In the genomic region with DNA sequence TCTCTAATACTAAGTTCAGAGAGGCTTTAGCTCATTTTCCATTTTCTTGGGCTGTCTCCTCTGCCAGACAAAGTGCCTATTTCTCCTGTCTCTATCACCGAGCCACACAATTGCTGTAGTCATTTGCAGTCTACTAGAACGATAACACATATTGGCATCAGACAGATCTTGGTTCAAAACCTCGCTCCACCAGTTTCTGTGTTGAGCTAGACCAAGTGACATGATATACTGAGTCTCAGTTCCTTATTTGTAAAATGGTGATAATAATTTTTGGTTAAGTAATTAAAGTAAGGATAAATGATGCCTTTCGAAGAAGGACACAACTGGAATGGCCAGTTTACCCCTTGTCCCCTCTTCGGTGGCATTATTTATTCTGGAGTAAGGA, we compare ENCODE assay signal across 8 cellular contexts. TPM values are rescaled to one million over a fixed set of nuclear protein-coding genes. Genes with fewer than 3 reads are reported as not detected.
DNase-seq lines count a peak whose midpoint lies in the region; ATAC-seq, FAIRE-seq and TF ChIP-seq lines count a peak whose summit lies in the region.

No MANE protein-coding gene starts in this region.

- H3K4me3 ChIP-seq in lung: no peak overlapping the region

- H3K27ac ChIP-seq in lung (ENCODE audit: low read depth in 1 of 2, low read length in 1 of 2): peak overlapping the region; percentile 65 to 98

- H3K4me1 Mint-ChIP-seq in WTC11: peaks cover 81% of the 10 kb centered on the region

- no peak for FAIRE-seq in GM19239 (lab: Jason Lieb, UNC)

- DNase-seq in WTC11 (ENCODE audit: low spot score) (no peak), lung (ENCODE audit: low spot score) (no peak), NCI-H2227 treated with DMSO at 0.1 percent for 48 hours (lab: John Stamatoyannopoulos, UW) (no peak), GM19239 (ENCODE audit: insufficient read length, low spot score) (no peak), cortex of kidney (lab: John Stamatoyannopoulos, UW) (no peak)
- no peak for DNase-seq in stimulated activated CD4-positive, alpha-beta T cell treated with anti-CD3 and anti-CD28 coated beads, Interleukin-4, amount 100 ng/mL, for 24 hours

- WGBS in lung, 2 donors: 72 to 74% methylated on average over 5 of the region's 5 CpGs

- no peaks in the 10 kb centered on the region for H3K36me3 Mint-ChIP-seq in WTC11

- H3K9me3 Mint-ChIP-seq in WTC11: no peaks in the 10 kb centered on the region; the same call in 1 of the 2 replicates

- no peaks in the 10 kb centered on the region for H3K27me3 ChIP-seq in lung (ENCODE audit: control insufficient read depth, insufficient read depth)

- H3K27ac Mint-ChIP-seq in WTC11: peak overlapping the region; percentile 92

- POLR2A ChIA-PET in WTC11 (lab: Charles Lee): interaction anchor here (1.1 kb wide), 1 partner anchor 16 kb away, joined by 3 read pairs; no protein-coding TSS in a partner anchor

- CTCF ChIA-PET in WTC11 (lab: Charles Lee): interaction anchor here (1.2 to 3.5 kb wide), 3 partner anchors 20 to 108 kb away, joined by 5 to 30 read pairs (median 9); no protein-coding TSS in a partner anchor

- peaks cover 6 to 12% of the 10 kb centered on the region in 2 donors for H3K4me1 ChIP-seq in lung (ENCODE audit: control insufficient read depth in 2 of 2, insufficient read depth in 2 of 2, low read length in 2 of 2)

- TF ChIP-seq CTCF in WTC11 (IDR thresholded peaks at IDR 0.05) (no peak), lung (IDR thresholded peaks at IDR 0.05; ENCODE audit: control extremely low read depth, extremely low read depth) (no peak)

- H3K36me3 ChIP-seq in lung (ENCODE audit: control insufficient read depth in 2 of 2, insufficient read depth in 2 of 2, low read length in 2 of 2): no peaks in the 10 kb centered on the region

- H3K9me3 ChIP-seq in lung (ENCODE audit: control insufficient read depth in 2 of 2, insufficient read depth in 1 of 2, low read length in 1 of 2): no peaks in the 10 kb centered on the region

- H3K4me3 Mint-ChIP-seq in WTC11: peak overlapping the region; percentile 92

- ATAC-seq in GM19328 (IDR thresholded peaks at IDR 0.05; ENCODE audit: unreplicated experiment) (peak; percentile 13), HG02938 (IDR thresholded peaks at IDR 0.05; ENCODE audit: unreplicated experiment) (peak; percentile 19), WTC11 (no peak), lung (ENCODE audit: insufficient read depth, low FRiP score) (no peak)

- H3K27me3 Mint-ChIP-seq in WTC11 (ENCODE audit: low read depth): 0 out of 2 replicates have a peak, but pooled peaks cover 3% of the 10 kb centered on the region

TF ChIP-seq in WTC11, 78 proteins besides CTCF, POLR2A, EP300 and RAD21:
- TF ChIP-seq ATF1 (CRISPR knock-in tag; IDR thresholded peaks at IDR 0.05): no peak
- TF ChIP-seq, protein P1, sequence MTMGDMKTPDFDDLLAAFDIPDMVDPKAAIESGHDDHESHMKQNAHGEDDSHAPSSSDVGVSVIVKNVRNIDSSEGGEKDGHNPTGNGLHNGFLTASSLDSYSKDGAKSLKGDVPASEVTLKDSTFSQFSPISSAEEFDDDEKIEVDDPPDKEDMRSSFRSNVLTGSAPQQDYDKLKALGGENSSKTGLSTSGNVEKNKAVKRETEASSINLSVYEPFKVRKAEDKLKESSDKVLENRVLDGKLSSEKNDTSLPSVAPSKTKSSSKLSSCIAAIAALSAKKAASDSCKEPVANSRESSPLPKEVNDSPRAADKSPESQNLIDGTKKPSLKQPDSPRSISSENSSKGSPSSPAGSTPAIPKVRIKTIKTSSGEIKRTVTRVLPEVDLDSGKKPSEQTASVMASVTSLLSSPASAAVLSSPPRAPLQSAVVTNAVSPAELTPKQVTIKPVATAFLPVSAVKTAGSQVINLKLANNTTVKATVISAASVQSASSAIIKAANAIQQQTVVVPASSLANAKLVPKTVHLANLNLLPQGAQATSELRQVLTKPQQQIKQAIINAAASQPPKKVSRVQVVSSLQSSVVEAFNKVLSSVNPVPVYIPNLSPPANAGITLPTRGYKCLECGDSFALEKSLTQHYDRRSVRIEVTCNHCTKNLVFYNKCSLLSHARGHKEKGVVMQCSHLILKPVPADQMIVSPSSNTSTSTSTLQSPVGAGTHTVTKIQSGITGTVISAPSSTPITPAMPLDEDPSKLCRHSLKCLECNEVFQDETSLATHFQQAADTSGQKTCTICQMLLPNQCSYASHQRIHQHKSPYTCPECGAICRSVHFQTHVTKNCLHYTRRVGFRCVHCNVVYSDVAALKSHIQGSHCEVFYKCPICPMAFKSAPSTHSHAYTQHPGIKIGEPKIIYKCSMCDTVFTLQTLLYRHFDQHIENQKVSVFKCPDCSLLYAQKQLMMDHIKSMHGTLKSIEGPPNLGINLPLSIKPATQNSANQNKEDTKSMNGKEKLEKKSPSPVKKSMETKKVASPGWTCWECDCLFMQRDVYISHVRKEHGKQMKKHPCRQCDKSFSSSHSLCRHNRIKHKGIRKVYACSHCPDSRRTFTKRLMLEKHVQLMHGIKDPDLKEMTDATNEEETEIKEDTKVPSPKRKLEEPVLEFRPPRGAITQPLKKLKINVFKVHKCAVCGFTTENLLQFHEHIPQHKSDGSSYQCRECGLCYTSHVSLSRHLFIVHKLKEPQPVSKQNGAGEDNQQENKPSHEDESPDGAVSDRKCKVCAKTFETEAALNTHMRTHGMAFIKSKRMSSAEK (CRISPR knock-in tag; IDR thresholded peaks at IDR 0.05; ENCODE audit: borderline replicate concordance): peak; percentile 58; the same call in 1 of the 2 replicates

RNA-seq across cellular contexts. Expression of a gene that starts 0.4 kb away (rescaled TPM):
- total RNA-seq in WTC11 (2021) (166 to 184 TPM (median 184 TPM) in 3 replicates), lung (100 to 1,000 TPM; 127 to 271 TPM)
- 100 to 1,000 TPM; 164 to 254 TPM for polyA plus RNA-seq in lung

Comparison
In these comparisons a context has a peak if more than half of its experiments do, and no peak if none do; other contexts are left out.
1. ATAC-seq: peak in GM19328 (single experiment) and HG02938 (single experiment); none in WTC11 (single experiment) and lung (single experiment).